In the genomic region with DNA sequence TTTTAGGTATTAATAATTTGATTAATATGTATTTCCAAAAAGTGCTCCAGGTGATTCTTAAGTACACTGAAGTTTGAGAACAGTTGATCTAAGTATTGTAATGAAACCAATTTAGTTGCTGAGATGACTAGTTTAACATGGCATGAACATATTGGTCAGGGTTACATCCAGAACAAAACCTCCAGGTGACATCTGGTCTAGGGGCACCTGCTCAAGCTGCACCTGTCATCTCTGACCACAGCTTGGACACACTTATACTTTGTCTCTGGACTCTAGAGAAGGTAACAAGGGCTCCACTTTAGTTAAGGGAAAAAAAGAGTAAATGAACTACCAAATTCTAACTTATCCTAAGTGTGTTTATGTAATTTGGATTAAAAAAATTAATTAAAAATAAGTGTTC, we compare ENCODE assay signal across 18 cellular contexts. TPM values are rescaled to one million over a fixed set of nuclear protein-coding genes. Genes with fewer than 3 reads are reported as not detected.
DNase-seq lines count a peak whose midpoint lies in the region; ATAC-seq and TF ChIP-seq lines count a peak whose summit lies in the region.
"Had no signal": no experiment of that assay in that cellular context is flagged by ENCODE, and none has a peak within 500 bp of the region (broad histone marks: within the 10 kb centered on the region; RNA-seq: fewer than 3 reads in every experiment).

No MANE protein-coding gene starts in this region.

- peak overlapping the region; percentile 17 to 48 for H3K27ac Mint-ChIP-seq in T-cell
- no peak overlapping the region for H3K27ac Mint-ChIP-seq in activated T-helper 1 cell treated with anti-CD3 and anti-CD28 coated beads, Interleukin-12 subunit alpha, Interleukin-12 subunit beta, Interleukin-2, Interleukin-4 antibody, amounts not matched to agents 30 ng/mL and 10 ng/mL and 1 ng/mL, durations not matched to agents 14 hours and 24 hours and 36 hours

- ATAC-seq in HG02885 (IDR thresholded peaks at IDR 0.05; ENCODE audit: poor library complexity, unreplicated experiment) (peak; percentile 47), T-cell (replicated peaks in 1 of 4) (no peak)
- ATAC-seq: Panc1 had no signal

- no peak overlapping the region for H3K4me3 Mint-ChIP-seq in T-cell
- no peak overlapping the region for H3K4me3 Mint-ChIP-seq in activated T-helper 1 cell treated with anti-CD3 and anti-CD28 coated beads, Interleukin-12 subunit alpha, Interleukin-12 subunit beta, Interleukin-2, Interleukin-4 antibody, amounts not matched to agents 30 ng/mL and 10 ng/mL and 1 ng/mL, durations not matched to agents 14 hours and 24 hours and 36 hours
- H3K4me3 Mint-ChIP-seq: CD14-positive monocyte had no signal

- DNase-seq in NCI-H748 (lab: John Stamatoyannopoulos, UW; ENCODE audit: unreplicated experiment): peak; percentile 9
- no peak for DNase-seq in NCI-H748 treated with DMSO at 0.1 percent for 48 hours (lab: John Stamatoyannopoulos, UW)
- DNase-seq in T-cell: no peak
- no peak for DNase-seq in GM19238 (ENCODE audit: insufficient read length, low spot score)
- DNase-seq in activated T-helper 1 cell treated with anti-CD3 and anti-CD28 coated beads, Interleukin-12 subunit alpha, Interleukin-12 subunit beta, Interleukin-2, Interleukin-4 antibody, amounts not matched to agents 30 ng/mL and 10 ng/mL and 1 ng/mL, durations not matched to agents 14 hours and 24 hours and 36 hours (ENCODE audit: low spot score): no peak
- no peak for DNase-seq in activated CD4-positive, alpha-beta T cell treated with anti-CD3 and anti-CD28 coated beads, Interleukin-2, amount 50 U/mL, for 4 hours
- DNase-seq in coronary artery (ENCODE audit: low spot score): no peak
- DNase-seq: H7, NCI-H1105 treated with DMSO at 0.1 percent for 48 hours, NCI-H187, NCI-H226, NCI-H524, T-helper 2 cell had no signal

- TF ChIP-seq CTCF in coronary artery (IDR thresholded peaks at IDR 0.05): no peak

- H3K27me3 Mint-ChIP-seq in T-cell: no peaks in the 10 kb centered on the region
- no peaks in the 10 kb centered on the region for H3K27me3 Mint-ChIP-seq in activated T-helper 1 cell treated with anti-CD3 and anti-CD28 coated beads, Interleukin-12 subunit alpha, Interleukin-12 subunit beta, Interleukin-2, Interleukin-4 antibody, amounts not matched to agents 30 ng/mL and 10 ng/mL and 1 ng/mL, durations not matched to agents 14 hours and 24 hours and 36 hours (ENCODE audit: insufficient read depth)

- no peak overlapping the region for H3K4me3 ChIP-seq in coronary artery
- H3K4me3 ChIP-seq: SJSA1 had no signal

- CTCF ChIA-PET in T-cell (lab: Charles Lee): no interaction called here

- H3K27ac ChIP-seq in coronary artery: no peak overlapping the region
- H3K27ac ChIP-seq: 22Rv1, SJSA1 had no signal

- POLR2A ChIA-PET in T-cell (lab: Charles Lee): no interaction called here

- H3K9me3 Mint-ChIP-seq in T-cell: no peaks in the 10 kb centered on the region
- peaks cover 6% of the 10 kb centered on the region for H3K9me3 Mint-ChIP-seq in activated T-helper 1 cell treated with anti-CD3 and anti-CD28 coated beads, Interleukin-12 subunit alpha, Interleukin-12 subunit beta, Interleukin-2, Interleukin-4 antibody, amounts not matched to agents 30 ng/mL and 10 ng/mL and 1 ng/mL, durations not matched to agents 14 hours and 24 hours and 36 hours

- H3K36me3 Mint-ChIP-seq in T-cell: peaks cover 24% of the 10 kb centered on the region
- H3K36me3 Mint-ChIP-seq in activated T-helper 1 cell treated with anti-CD3 and anti-CD28 coated beads, Interleukin-12 subunit alpha, Interleukin-12 subunit beta, Interleukin-2, Interleukin-4 antibody, amounts not matched to agents 30 ng/mL and 10 ng/mL and 1 ng/mL, durations not matched to agents 14 hours and 24 hours and 36 hours (ENCODE audit: low read depth): peaks cover 48% of the 10 kb centered on the region

- intact Hi-C loops in activated T-helper 1 cell treated with anti-CD3 and anti-CD28 coated beads, Interleukin-12 subunit alpha, Interleukin-12 subunit beta, Interleukin-2, Interleukin-4 antibody, amounts not matched to agents 30 ng/mL and 10 ng/mL and 1 ng/mL, durations not matched to agents 14 hours and 24 hours and 36 hours (cut with micrococcal nuclease): no loop called here

- H3K4me1 Mint-ChIP-seq in T-cell: peaks cover 69 to 77% (median 73%) of the 10 kb centered on the region in 3 donors
- peaks cover 49% of the 10 kb centered on the region for H3K4me1 Mint-ChIP-seq in activated T-helper 1 cell treated with anti-CD3 and anti-CD28 coated beads, Interleukin-12 subunit alpha, Interleukin-12 subunit beta, Interleukin-2, Interleukin-4 antibody, amounts not matched to agents 30 ng/mL and 10 ng/mL and 1 ng/mL, durations not matched to agents 14 hours and 24 hours and 36 hours (ENCODE audit: low read depth)

RNA-seq across cellular contexts. Expression of a gene that starts 8.1 kb away (rescaled TPM):
- 10 to 100 TPM; 40.2 to 67.6 (median 43.7) TPM for total RNA-seq in T-cell
- 43.2 TPM in 2 replicates for total RNA-seq in activated T-helper 1 cell treated with anti-CD3 and anti-CD28 coated beads, Interleukin-12 subunit alpha, Interleukin-12 subunit beta, Interleukin-2, Interleukin-4 antibody, amounts not matched to agents 30 ng/mL and 10 ng/mL and 1 ng/mL, durations not matched to agents 14 hours and 24 hours and 36 hours
